Comparison of ENCODE assay signal across 1 cellular context in genomic region chr19:18904334-18905057, GRCh38.
A peak's percentile ranks its signal among the peaks of the same experiment; 100 is the strongest.
TF ChIP-seq lines count a peak whose summit lies in the region.

No MANE protein-coding gene starts in this region.

TF ChIP-seq in K562, 482 proteins besides CTCF, POLR2A, EP300 and RAD21:
- TF ChIP-seq PHB2 (IDR thresholded peaks at IDR 0.05; ENCODE audit: low read depth) (no peak), NBN (IDR thresholded peaks at IDR 0.05; ENCODE audit: low read depth) (no peak), CBX2 (IDR thresholded peaks at IDR 0.05; ENCODE audit: insufficient read depth, low read length, poor library complexity, severe bottlenecking) (no peak), ZBTB12 (CRISPR knock-in tag; IDR thresholded peaks at IDR 0.05) (no peak), NCOA2 (IDR thresholded peaks at IDR 0.05; ENCODE audit: partially characterized antibody in 2 of 2) (no peak), RBFOX2 (IDR thresholded peaks at IDR 0.05; ENCODE audit: low read depth, low read length) (0 out of 2 replicates have a peak, but pooled peaks have one; percentile 21), POLR2G (IDR thresholded peaks at IDR 0.05; ENCODE audit: low read depth, low read length) (peak; percentile 69; the same call in 1 of the 2 replicates), RBM22 (IDR thresholded peaks at IDR 0.05; ENCODE audit: low read depth, low read length, poor library complexity, severe bottlenecking) (peak; percentile 47), CBFA2T2 (conservative IDR thresholded peaks at IDR 0.05) (no peak)
- TF ChIP-seq, protein P1, sequence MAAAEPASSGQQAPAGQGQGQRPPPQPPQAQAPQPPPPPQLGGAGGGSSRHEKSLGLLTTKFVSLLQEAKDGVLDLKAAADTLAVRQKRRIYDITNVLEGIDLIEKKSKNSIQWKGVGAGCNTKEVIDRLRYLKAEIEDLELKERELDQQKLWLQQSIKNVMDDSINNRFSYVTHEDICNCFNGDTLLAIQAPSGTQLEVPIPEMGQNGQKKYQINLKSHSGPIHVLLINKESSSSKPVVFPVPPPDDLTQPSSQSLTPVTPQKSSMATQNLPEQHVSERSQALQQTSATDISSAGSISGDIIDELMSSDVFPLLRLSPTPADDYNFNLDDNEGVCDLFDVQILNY (CRISPR knock-in tag; IDR thresholded peaks at IDR 0.05): no peak
- TF ChIP-seq, protein P2, sequence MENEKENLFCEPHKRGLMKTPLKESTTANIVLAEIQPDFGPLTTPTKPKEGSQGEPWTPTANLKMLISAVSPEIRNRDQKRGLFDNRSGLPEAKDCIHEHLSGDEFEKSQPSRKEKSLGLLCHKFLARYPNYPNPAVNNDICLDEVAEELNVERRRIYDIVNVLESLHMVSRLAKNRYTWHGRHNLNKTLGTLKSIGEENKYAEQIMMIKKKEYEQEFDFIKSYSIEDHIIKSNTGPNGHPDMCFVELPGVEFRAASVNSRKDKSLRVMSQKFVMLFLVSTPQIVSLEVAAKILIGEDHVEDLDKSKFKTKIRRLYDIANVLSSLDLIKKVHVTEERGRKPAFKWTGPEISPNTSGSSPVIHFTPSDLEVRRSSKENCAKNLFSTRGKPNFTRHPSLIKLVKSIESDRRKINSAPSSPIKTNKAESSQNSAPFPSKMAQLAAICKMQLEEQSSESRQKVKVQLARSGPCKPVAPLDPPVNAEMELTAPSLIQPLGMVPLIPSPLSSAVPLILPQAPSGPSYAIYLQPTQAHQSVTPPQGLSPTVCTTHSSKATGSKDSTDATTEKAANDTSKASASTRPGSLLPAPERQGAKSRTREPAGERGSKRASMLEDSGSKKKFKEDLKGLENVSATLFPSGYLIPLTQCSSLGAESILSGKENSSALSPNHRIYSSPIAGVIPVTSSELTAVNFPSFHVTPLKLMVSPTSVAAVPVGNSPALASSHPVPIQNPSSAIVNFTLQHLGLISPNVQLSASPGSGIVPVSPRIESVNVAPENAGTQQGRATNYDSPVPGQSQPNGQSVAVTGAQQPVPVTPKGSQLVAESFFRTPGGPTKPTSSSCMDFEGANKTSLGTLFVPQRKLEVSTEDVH (IDR thresholded peaks at IDR 0.05; ENCODE audit: low read depth, partially characterized antibody): no peak
